Comparison of ENCODE assay signal across 1 cellular context in the genomic region with DNA sequence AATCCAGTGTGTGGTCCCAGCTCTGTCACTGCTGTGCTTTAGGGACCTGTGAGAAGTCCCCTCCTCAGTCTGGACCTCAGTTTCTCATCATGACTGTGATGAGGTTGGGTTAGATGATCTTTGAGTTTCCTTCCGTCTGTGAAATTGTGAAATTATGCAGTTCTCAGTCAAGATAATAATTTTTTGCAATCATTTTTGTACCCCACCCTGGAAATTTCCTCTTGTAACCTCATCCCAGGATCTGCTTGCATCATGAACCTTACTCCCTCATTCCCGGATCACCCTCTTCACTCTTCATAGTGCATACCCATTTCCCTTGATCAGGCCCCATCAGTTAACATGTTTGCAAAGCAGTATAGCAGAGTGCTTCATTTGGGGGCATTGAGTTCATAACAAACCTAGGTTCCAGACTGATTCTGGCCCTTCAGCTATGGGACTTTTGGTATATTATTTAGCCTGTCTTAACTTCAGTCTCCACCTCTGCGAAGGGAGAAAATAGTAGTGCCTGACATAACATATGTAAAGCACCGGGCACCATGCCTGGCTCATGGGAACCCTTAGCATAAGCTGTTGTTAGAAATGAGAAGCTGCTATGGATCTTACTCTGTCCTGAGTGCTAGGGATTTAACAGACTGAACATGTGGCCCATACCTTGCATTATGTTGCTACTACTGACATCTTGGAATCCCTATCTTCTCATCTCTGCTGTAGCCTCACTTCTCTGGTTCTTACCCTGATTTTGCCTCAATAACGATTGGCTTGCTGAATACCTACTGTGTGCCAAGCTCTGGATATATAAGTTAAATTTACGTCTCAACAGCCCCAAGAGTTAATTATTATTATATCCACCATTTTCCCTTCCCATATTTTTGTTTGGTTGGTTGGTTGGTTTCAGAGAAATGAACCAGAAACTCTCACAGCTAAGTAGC.
TF ChIP-seq lines count a peak whose summit lies in the region.

No MANE protein-coding gene starts in this region.

TF ChIP-seq in liver, 16 proteins besides CTCF, POLR2A, EP300 and RAD21 (continued from another document):
- TF ChIP-seq, protein P1, sequence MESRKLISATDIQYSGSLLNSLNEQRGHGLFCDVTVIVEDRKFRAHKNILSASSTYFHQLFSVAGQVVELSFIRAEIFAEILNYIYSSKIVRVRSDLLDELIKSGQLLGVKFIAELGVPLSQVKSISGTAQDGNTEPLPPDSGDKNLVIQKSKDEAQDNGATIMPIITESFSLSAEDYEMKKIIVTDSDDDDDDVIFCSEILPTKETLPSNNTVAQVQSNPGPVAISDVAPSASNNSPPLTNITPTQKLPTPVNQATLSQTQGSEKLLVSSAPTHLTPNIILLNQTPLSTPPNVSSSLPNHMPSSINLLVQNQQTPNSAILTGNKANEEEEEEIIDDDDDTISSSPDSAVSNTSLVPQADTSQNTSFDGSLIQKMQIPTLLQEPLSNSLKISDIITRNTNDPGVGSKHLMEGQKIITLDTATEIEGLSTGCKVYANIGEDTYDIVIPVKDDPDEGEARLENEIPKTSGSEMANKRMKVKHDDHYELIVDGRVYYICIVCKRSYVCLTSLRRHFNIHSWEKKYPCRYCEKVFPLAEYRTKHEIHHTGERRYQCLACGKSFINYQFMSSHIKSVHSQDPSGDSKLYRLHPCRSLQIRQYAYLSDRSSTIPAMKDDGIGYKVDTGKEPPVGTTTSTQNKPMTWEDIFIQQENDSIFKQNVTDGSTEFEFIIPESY (IDR thresholded peaks at IDR 0.05) = no peak
- TF ChIP-seq HNF4G (IDR thresholded peaks at IDR 0.05) (no peak), HNF4A (conservative IDR thresholded peaks at IDR 0.05) (no peak)
